In the genomic region with DNA sequence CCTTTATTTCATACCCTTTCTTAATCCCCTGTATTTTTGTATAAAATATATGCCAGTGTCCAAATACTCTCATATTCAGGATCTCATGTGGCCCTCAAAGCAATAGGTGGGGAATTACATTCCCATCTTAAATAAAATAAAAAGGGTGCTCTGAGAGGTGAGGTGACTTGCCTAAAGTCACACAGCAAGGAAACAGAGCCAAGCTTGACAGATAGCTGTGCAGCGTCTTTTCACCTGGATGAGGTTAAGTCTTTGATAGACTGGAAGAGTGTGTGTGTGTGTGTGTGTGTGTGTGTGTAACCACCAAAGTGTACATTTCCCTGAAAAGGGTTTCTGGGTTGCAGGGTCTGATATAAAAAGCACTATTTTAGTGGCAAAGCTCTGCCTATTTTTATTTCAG, we compare ENCODE assay signal across 21 cellular contexts. TPM values are rescaled to one million over a fixed set of nuclear protein-coding genes. Genes with fewer than 3 reads are reported as not detected.
DNase-seq lines count a peak whose midpoint lies in the region; ATAC-seq and TF ChIP-seq lines count a peak whose summit lies in the region.
"Had no signal": no experiment of that assay in that cellular context is flagged by ENCODE, and none has a peak within 500 bp of the region (broad histone marks: within the 10 kb centered on the region; RNA-seq: fewer than 3 reads in every experiment).

No MANE protein-coding gene starts in this region.

- H3K4me1 ChIP-seq in HEK293 (ENCODE audit: control insufficient read depth, insufficient read depth, low read length) = peaks cover 3% of the 10 kb centered on the region
- H3K4me1 ChIP-seq in iPS-15b (ENCODE audit: control insufficient read depth, insufficient read depth, low read length) = peaks cover 2% of the 10 kb centered on the region
- peaks cover 0 to 3% of the 10 kb centered on the region in 2 donors for H3K4me1 ChIP-seq in aorta (ENCODE audit: control insufficient read depth in 1 of 2, insufficient read depth in 2 of 2, low read length in 2 of 2)
- no peaks in the 10 kb centered on the region for H3K4me1 ChIP-seq in prostate gland (replicated peaks)
- H3K4me1 ChIP-seq: BLaER1 treated with 17β-estradiol and CSF1 and Interleukin-3, amounts not matched to agents 10 nM and 100 nM had no signal

- H3K27me3 ChIP-seq in iPS-15b (ENCODE audit: control insufficient read depth, insufficient read depth, low read length) = peaks cover 71% of the 10 kb centered on the region
- H3K27me3 ChIP-seq in aorta (ENCODE audit: control insufficient read depth in 1 of 2, insufficient read depth in 2 of 2, low read length in 1 of 2) = no peaks in the 10 kb centered on the region
- H3K27me3 ChIP-seq in prostate gland (replicated peaks; ENCODE audit: insufficient read depth) = peaks cover 11% of the 10 kb centered on the region

- H3K27me3 Mint-ChIP-seq in nephron progenitor cell (ENCODE audit: low read depth, poor library complexity) (peaks cover 46% of the 10 kb centered on the region), Calu3 (ENCODE audit: unreplicated experiment) (peaks cover 27% of the 10 kb centered on the region)

- CTCF ChIA-PET in HEK293 (lab: Yijun Ruan, JAX) (interaction anchor here (0.6 to 1.6 kb wide), 12 partner anchors 9 to 426 kb away, joined by 3 to 12 read pairs (median 3); no protein-coding TSS in a partner anchor), Calu3 (lab: Charles Lee) (interaction anchor here (0.9 to 2.9 kb wide), 2 partner anchors 317 to 413 kb away, joined by 3 to 21 read pairs; no protein-coding TSS in a partner anchor)

- no TSS peak for BruUV-seq in Calu3 (replicated peaks; lab: Mats Ljungman, UMichigan)

- TF ChIP-seq POLR2A in prostate gland (IDR thresholded peaks at IDR 0.05) = no peak

- POLR2A ChIA-PET in HEK293 (lab: Yijun Ruan, JAX) = interaction anchor here (1.5 kb wide), 1 partner anchor 14 kb away, joined by 6 read pairs; no protein-coding TSS in a partner anchor

- H3K27ac Mint-ChIP-seq in nephron progenitor cell = no peak overlapping the region
- H3K27ac Mint-ChIP-seq in Calu3 (ENCODE audit: unreplicated experiment) = no peak overlapping the region
- H3K27ac Mint-ChIP-seq: CD4-positive, alpha-beta memory T cell had no signal

- intact Hi-C loops in aorta (cut with DNase I) (no loop called here), Calu3 (cut with micrococcal nuclease; ENCODE audit: unreplicated experiment) (loop anchor here (1.0 kb wide), 1 partner anchor 317 kb away; no protein-coding TSS in a partner anchor), prostate gland (cut with DNase I) (no loop called here)

- DNase-seq in nephron progenitor cell = no peak
- no peak for DNase-seq in aorta
- no peak for DNase-seq in Calu3
- DNase-seq in prostate gland (ENCODE audit: low spot score) = no peak
- no peak for DNase-seq in AG08396 (ENCODE audit: low spot score)
- DNase-seq: AML-193; CD4-positive, alpha-beta memory T cell; COR-L47; MV-4-11; NCI-H1105; NCI-H146; NCI-H2029; NCI-H446; NCI-H524 treated with DMSO at 0.1 percent for 48 hours; NCI-H774; SIG-M5 had no signal

- H3K36me3 Mint-ChIP-seq in nephron progenitor cell (ENCODE audit: low read depth) = no peaks in the 10 kb centered on the region
- H3K36me3 Mint-ChIP-seq in Calu3 (ENCODE audit: insufficient read depth, unreplicated experiment) = peaks cover 5% of the 10 kb centered on the region

- no peak overlapping the region for H3K9ac ChIP-seq in iPS-15b (ENCODE audit: low read depth, low read length)
- H3K9ac ChIP-seq: BLaER1 treated with 17β-estradiol and CSF1 and Interleukin-3, amounts not matched to agents 10 nM and 100 nM had no signal

- WGBS in aorta, 2 donors = 85% methylated on average over 1 of the region's 1 CpG
- 74% methylated on average over 1 of the region's 1 CpG for WGBS in prostate gland

- H3K4me3 Mint-ChIP-seq in nephron progenitor cell (peak overlapping the region; percentile 18), Calu3 (ENCODE audit: low read depth, unreplicated experiment) (no peak overlapping the region)

- no peak for ATAC-seq in aorta (ENCODE audit: low FRiP score)

- H3K9me3 ChIP-seq in HEK293 (ENCODE audit: control insufficient read depth, insufficient read depth, low read depth, low read length) (no peaks in the 10 kb centered on the region), iPS-15b (ENCODE audit: control insufficient read depth, insufficient read depth, low read length) (no peaks in the 10 kb centered on the region), aorta (ENCODE audit: control insufficient read depth, low read length) (no peaks in the 10 kb centered on the region), prostate gland (no peaks in the 10 kb centered on the region)

- H3K4me3 ChIP-seq in HEK293 (ENCODE audit: low read depth, low read length) (no peak overlapping the region), iPS-15b (ENCODE audit: low read depth, low read length) (peak overlapping the region; percentile 83), aorta (ENCODE audit: low read length in 2 of 2) (no peak overlapping the region), prostate gland (no peak overlapping the region)
- H3K4me3 ChIP-seq: BLaER1 treated with 17β-estradiol and CSF1 and Interleukin-3, amounts not matched to agents 10 nM and 100 nM; K562 had no signal

- no peak for TF ChIP-seq CTCF in HEK293 (tag by site-specific recombination; IDR thresholded peaks at IDR 0.05)
- no peak for TF ChIP-seq CTCF in nephron progenitor cell (IDR thresholded peaks at IDR 0.05)
- no peak for TF ChIP-seq CTCF in Calu3 (IDR thresholded peaks at IDR 0.05; ENCODE audit: unreplicated experiment)
- no peak for TF ChIP-seq CTCF in prostate gland (IDR thresholded peaks at IDR 0.05)

- H3K4me1 Mint-ChIP-seq in nephron progenitor cell (peaks cover 56% of the 10 kb centered on the region), Calu3 (ENCODE audit: low read depth, unreplicated experiment) (peaks cover 22% of the 10 kb centered on the region)

- no peaks in the 10 kb centered on the region for H3K9me3 Mint-ChIP-seq in nephron progenitor cell
- no peaks in the 10 kb centered on the region for H3K9me3 Mint-ChIP-seq in Calu3 (ENCODE audit: low read depth, unreplicated experiment)

- H3K27ac ChIP-seq in HEK293 (ENCODE audit: extremely low read depth, low read depth, low read length) (no peak overlapping the region), aorta (ENCODE audit: low read depth in 1 of 2, low read length in 2 of 2) (no peak overlapping the region), prostate gland (no peak overlapping the region)
- H3K27ac ChIP-seq: BLaER1 treated with 17β-estradiol and CSF1 and Interleukin-3, amounts not matched to agents 10 nM and 100 nM had no signal

- peaks cover 0 to 9% of the 10 kb centered on the region in 2 experiments; a peak in 1 of 3 replicates for H3K36me3 ChIP-seq in HEK293 (ENCODE audit: control insufficient read depth in 2 of 2, insufficient read depth in 1 of 2, low read length in 2 of 2)
- no peaks in the 10 kb centered on the region for H3K36me3 ChIP-seq in iPS-15b (ENCODE audit: control insufficient read depth, insufficient read depth, low read length)
- H3K36me3 ChIP-seq in aorta (ENCODE audit: control insufficient read depth in 1 of 2, insufficient read depth in 2 of 2, low read length in 1 of 2) = no peaks in the 10 kb centered on the region
- no peaks in the 10 kb centered on the region for H3K36me3 ChIP-seq in prostate gland
- H3K36me3 ChIP-seq: BLaER1 treated with 17β-estradiol and CSF1 and Interleukin-3, amounts not matched to agents 10 nM and 100 nM had no signal

TF ChIP-seq in HEK293, 187 proteins besides CTCF, POLR2A, EP300 and RAD21 (continues in another document):
- no peak for TF ChIP-seq SALL2 (tag by site-specific recombination; IDR thresholded peaks at IDR 0.05; ENCODE audit: borderline replicate concordance)
- TF ChIP-seq ZNF37A (tag by site-specific recombination; IDR thresholded peaks at IDR 0.05) = no peak
- no peak for TF ChIP-seq IKZF3 (tag by site-specific recombination; IDR thresholded peaks at IDR 0.05)
- TF ChIP-seq ZNF768 (tag by site-specific recombination; IDR thresholded peaks at IDR 0.05) = peak; percentile 88; the same call in 1 of the 2 replicates
- TF ChIP-seq, protein P1, sequence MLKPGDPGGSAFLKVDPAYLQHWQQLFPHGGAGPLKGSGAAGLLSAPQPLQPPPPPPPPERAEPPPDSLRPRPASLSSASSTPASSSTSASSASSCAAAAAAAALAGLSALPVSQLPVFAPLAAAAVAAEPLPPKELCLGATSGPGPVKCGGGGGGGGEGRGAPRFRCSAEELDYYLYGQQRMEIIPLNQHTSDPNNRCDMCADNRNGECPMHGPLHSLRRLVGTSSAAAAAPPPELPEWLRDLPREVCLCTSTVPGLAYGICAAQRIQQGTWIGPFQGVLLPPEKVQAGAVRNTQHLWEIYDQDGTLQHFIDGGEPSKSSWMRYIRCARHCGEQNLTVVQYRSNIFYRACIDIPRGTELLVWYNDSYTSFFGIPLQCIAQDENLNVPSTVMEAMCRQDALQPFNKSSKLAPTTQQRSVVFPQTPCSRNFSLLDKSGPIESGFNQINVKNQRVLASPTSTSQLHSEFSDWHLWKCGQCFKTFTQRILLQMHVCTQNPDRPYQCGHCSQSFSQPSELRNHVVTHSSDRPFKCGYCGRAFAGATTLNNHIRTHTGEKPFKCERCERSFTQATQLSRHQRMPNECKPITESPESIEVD (tag by site-specific recombination; IDR thresholded peaks at IDR 0.05) = no peak
- 0 out of 2 replicates have a peak, but pooled peaks have one; percentile 30 for TF ChIP-seq MYNN (tag by site-specific recombination; IDR thresholded peaks at IDR 0.05; ENCODE audit: borderline replicate concordance)
- no peak for TF ChIP-seq ZSCAN16 (tag by site-specific recombination; IDR thresholded peaks at IDR 0.05)
- TF ChIP-seq ZNF341 (tag by site-specific recombination; IDR thresholded peaks at IDR 0.05; ENCODE audit: low read depth) = no peak
- no peak for TF ChIP-seq ZNF433 (tag by site-specific recombination; IDR thresholded peaks at IDR 0.05; ENCODE audit: low read depth)

RNA-seq across cellular contexts. Expression of a gene that starts 12.4 kb away (rescaled TPM):
- total RNA-seq in aorta (1 to 10 TPM; 1.3 to 2.9 TPM), Calu3 (2022) (8.4 and 10.4 TPM in 2 replicates), prostate gland (10 to 100 TPM in 1 of 2 donors, 1 to 10 TPM in 1; 7.1 to 36.4 TPM)
- 1 to 10 TPM in 1 of 2 donors, under 1 TPM in 1; 0.82 to 1.0 TPM for polyA plus RNA-seq in aorta
- total RNA-seq: HepG2, K562 had no signal
- polyA plus RNA-seq: CD4-positive, alpha-beta memory T cell; HepG2; K562 had no signal
